ENCODE assay signal across 1 cellular context in the genomic region with DNA sequence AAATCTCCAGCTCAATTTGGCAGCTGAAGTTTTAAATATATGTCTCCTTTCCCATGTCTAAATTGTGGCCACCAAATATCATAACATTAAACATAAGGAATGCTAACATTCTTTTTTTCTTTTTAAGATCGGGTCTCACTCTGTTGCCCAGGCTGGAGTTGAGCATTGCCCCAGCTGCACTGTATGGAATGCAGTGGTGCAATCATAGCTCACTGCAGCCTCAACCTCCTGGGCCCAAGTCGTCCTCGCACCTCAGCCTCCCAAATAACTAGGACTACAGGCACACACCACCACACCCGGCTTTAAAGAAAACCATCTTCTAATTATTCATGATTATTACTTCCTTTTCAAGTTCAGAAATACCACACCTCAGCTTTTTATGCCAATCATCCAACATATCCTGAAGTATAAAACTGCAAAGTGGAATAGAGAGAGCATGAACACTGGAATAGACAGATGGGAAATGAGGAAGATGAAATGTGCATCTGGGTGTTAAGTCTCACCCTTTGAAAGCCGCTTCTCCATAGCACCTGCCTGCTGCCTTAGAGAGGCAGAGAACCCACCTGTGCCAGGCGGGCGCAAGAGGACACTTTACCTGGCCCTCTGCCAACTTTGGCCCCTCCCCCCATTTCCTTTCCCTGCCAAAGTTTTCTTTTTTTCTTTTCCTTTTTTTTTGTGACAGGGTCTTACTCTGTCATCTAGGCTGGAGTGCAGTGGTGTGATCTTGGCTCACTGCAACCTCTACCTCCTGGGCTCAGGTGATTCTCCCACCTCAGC.
A peak's percentile ranks its signal among the peaks of the same experiment; 100 is the strongest.
TF ChIP-seq lines count a peak whose summit lies in the region.

No MANE protein-coding gene starts in this region.

TF ChIP-seq in K562, 482 proteins besides CTCF, POLR2A, EP300 and RAD21:
- peak; percentile 93 for TF ChIP-seq NFIC (IDR thresholded peaks at IDR 0.05)
- TF ChIP-seq FOS (IDR thresholded peaks at IDR 0.05; ENCODE audit: extremely low read depth, insufficient read length): no peak
- TF ChIP-seq U2AF1 (optimal IDR thresholded peaks at IDR 0.05; ENCODE audit: low read depth, low read length): no peak
- TF ChIP-seq ZBED1 (IDR thresholded peaks at IDR 0.05): no peak
- no peak for TF ChIP-seq KAT7 (CRISPR knock-in tag; IDR thresholded peaks at IDR 0.05; ENCODE audit: borderline replicate concordance)
- TF ChIP-seq CCNT2 (IDR thresholded peaks at IDR 0.05; ENCODE audit: borderline replicate concordance, extremely low read depth, insufficient read length, low read depth, low read length): no peak
- TF ChIP-seq, protein P1, sequence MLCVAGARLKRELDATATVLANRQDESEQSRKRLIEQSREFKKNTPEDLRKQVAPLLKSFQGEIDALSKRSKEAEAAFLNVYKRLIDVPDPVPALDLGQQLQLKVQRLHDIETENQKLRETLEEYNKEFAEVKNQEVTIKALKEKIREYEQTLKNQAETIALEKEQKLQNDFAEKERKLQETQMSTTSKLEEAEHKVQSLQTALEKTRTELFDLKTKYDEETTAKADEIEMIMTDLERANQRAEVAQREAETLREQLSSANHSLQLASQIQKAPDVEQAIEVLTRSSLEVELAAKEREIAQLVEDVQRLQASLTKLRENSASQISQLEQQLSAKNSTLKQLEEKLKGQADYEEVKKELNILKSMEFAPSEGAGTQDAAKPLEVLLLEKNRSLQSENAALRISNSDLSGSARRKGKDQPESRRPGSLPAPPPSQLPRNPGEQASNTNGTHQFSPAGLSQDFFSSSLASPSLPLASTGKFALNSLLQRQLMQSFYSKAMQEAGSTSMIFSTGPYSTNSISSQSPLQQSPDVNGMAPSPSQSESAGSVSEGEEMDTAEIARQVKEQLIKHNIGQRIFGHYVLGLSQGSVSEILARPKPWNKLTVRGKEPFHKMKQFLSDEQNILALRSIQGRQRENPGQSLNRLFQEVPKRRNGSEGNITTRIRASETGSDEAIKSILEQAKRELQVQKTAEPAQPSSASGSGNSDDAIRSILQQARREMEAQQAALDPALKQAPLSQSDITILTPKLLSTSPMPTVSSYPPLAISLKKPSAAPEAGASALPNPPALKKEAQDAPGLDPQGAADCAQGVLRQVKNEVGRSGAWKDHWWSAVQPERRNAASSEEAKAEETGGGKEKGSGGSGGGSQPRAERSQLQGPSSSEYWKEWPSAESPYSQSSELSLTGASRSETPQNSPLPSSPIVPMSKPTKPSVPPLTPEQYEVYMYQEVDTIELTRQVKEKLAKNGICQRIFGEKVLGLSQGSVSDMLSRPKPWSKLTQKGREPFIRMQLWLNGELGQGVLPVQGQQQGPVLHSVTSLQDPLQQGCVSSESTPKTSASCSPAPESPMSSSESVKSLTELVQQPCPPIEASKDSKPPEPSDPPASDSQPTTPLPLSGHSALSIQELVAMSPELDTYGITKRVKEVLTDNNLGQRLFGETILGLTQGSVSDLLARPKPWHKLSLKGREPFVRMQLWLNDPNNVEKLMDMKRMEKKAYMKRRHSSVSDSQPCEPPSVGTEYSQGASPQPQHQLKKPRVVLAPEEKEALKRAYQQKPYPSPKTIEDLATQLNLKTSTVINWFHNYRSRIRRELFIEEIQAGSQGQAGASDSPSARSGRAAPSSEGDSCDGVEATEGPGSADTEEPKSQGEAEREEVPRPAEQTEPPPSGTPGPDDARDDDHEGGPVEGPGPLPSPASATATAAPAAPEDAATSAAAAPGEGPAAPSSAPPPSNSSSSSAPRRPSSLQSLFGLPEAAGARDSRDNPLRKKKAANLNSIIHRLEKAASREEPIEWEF (CRISPR knock-in tag; IDR thresholded peaks at IDR 0.05): no peak
- TF ChIP-seq NFIX (CRISPR knock-in tag; IDR thresholded peaks at IDR 0.05; ENCODE audit: low read depth): peak; percentile 36; the same call in 1 of the 2 replicates
- no peak for TF ChIP-seq PHB (CRISPR knock-in tag; IDR thresholded peaks at IDR 0.05)
- TF ChIP-seq TCF7L2 (IDR thresholded peaks at IDR 0.05; ENCODE audit: low read depth, low read length): no peak
- TF ChIP-seq FOXA1 (IDR thresholded peaks at IDR 0.05; ENCODE audit: borderline replicate concordance): no peak
